ENCODE assay signal across 8 cellular contexts in genomic region chr3:43692085-43692484, GRCh38. TPM values are rescaled to one million over a fixed set of nuclear protein-coding genes. Genes with fewer than 3 reads are reported as not detected.
DNase-seq lines count a peak whose midpoint lies in the region; ATAC-seq and TF ChIP-seq lines count a peak whose summit lies in the region.

No MANE protein-coding gene starts in this region.

- no peaks in the 10 kb centered on the region for H3K27me3 ChIP-seq in iPS-20b (ENCODE audit: insufficient read depth, low read length)
- H3K27me3 ChIP-seq in stomach = no peaks in the 10 kb centered on the region

- peaks cover 8% of the 10 kb centered on the region for H3K27me3 Mint-ChIP-seq in activated CD4-positive, alpha-beta T cell treated with anti-CD3 and anti-CD28 coated beads, Interleukin-2, amount 10 ng/mL, durations not matched to agents 7 days and 5 days
- H3K27me3 Mint-ChIP-seq in activated CD4-positive, alpha-beta memory T cell treated with anti-CD3 and anti-CD28 coated beads for 36 hours = no peaks in the 10 kb centered on the region

- no peak for ATAC-seq in GM19467 (IDR thresholded peaks at IDR 0.05; ENCODE audit: unreplicated experiment)

- no peak for DNase-seq in activated CD4-positive, alpha-beta T cell treated with anti-CD3 and anti-CD28 coated beads, Interleukin-2, amount 10 ng/mL, durations not matched to agents 7 days and 5 days
- no peak for DNase-seq in activated CD4-positive, alpha-beta T cell treated with anti-CD3 and anti-CD28 coated beads, Interleukin-2, amount 50 U/mL, for 1 hour
- no peak for DNase-seq in activated CD4-positive, alpha-beta memory T cell treated with anti-CD3 and anti-CD28 coated beads for 36 hours
- DNase-seq in stomach = no peak
- no peak for DNase-seq in stimulated activated CD4-positive, alpha-beta T cell treated with anti-CD3 and anti-CD28 coated beads, Interleukin-4, amount 100 ng/mL, for 1 hour
- DNase-seq in head of caudate nucleus = no peak

- H3K27ac ChIP-seq in iPS-20b (ENCODE audit: low read length) (no peak overlapping the region), stomach (peak overlapping the region; percentile 23 to 99 (median 96))

- H3K4me3 ChIP-seq in iPS-20b (ENCODE audit: low read length) (peak overlapping the region; percentile 87), stomach (peak overlapping the region; percentile 62 to 93 (median 80))

- no peaks in the 10 kb centered on the region for H3K9me3 Mint-ChIP-seq in activated CD4-positive, alpha-beta T cell treated with anti-CD3 and anti-CD28 coated beads, Interleukin-2, amount 10 ng/mL, durations not matched to agents 7 days and 5 days
- no peaks in the 10 kb centered on the region for H3K9me3 Mint-ChIP-seq in activated CD4-positive, alpha-beta memory T cell treated with anti-CD3 and anti-CD28 coated beads for 36 hours

- CTCF ChIA-PET in activated CD4-positive, alpha-beta T cell treated with anti-CD3 and anti-CD28 coated beads, Interleukin-2, amount 10 ng/mL, durations not matched to agents 7 days and 5 days (lab: Charles Lee) = no interaction called here
- CTCF ChIA-PET in activated CD4-positive, alpha-beta memory T cell treated with anti-CD3 and anti-CD28 coated beads for 36 hours (lab: Charles Lee) = no interaction called here

- POLR2A ChIA-PET in activated CD4-positive, alpha-beta T cell treated with anti-CD3 and anti-CD28 coated beads, Interleukin-2, amount 10 ng/mL, durations not matched to agents 7 days and 5 days (lab: Charles Lee) = no interaction called here
- POLR2A ChIA-PET in activated CD4-positive, alpha-beta memory T cell treated with anti-CD3 and anti-CD28 coated beads for 36 hours (lab: Charles Lee) = no interaction called here

- peaks cover 4% of the 10 kb centered on the region for H3K36me3 Mint-ChIP-seq in activated CD4-positive, alpha-beta T cell treated with anti-CD3 and anti-CD28 coated beads, Interleukin-2, amount 10 ng/mL, durations not matched to agents 7 days and 5 days (ENCODE audit: low read depth)
- H3K36me3 Mint-ChIP-seq in activated CD4-positive, alpha-beta memory T cell treated with anti-CD3 and anti-CD28 coated beads for 36 hours = peaks cover 2% of the 10 kb centered on the region

- H3K9me3 ChIP-seq in iPS-20b (ENCODE audit: insufficient read depth, low read depth, low read length) = no peaks in the 10 kb centered on the region
- H3K9me3 ChIP-seq in stomach = no peaks in the 10 kb centered on the region

- TF ChIP-seq CTCF in stomach (IDR thresholded peaks at IDR 0.05) = no peak

- peak overlapping the region; percentile 88 for H3K27ac Mint-ChIP-seq in activated CD4-positive, alpha-beta T cell treated with anti-CD3 and anti-CD28 coated beads, Interleukin-2, amount 10 ng/mL, durations not matched to agents 7 days and 5 days
- no peak overlapping the region for H3K27ac Mint-ChIP-seq in activated CD4-positive, alpha-beta memory T cell treated with anti-CD3 and anti-CD28 coated beads for 36 hours

- H3K4me1 ChIP-seq in iPS-20b (ENCODE audit: insufficient read depth, low read length) (peaks cover 44% of the 10 kb centered on the region), stomach (peaks cover 13 to 75% (median 48%) of the 10 kb centered on the region in 4 donors)

- intact Hi-C loops in activated CD4-positive, alpha-beta memory T cell treated with anti-CD3 and anti-CD28 coated beads for 36 hours (cut with micrococcal nuclease) = loop anchor here (5.0 kb wide), 3 partner anchors 165 to 645 kb away; partner anchors contain the start of genes SNRK and TCAIM
- intact Hi-C loops in stomach (cut with DNase I; ENCODE audit: low total_unique reads) (no loop called here), head of caudate nucleus (cut with DNase I) (no loop called here)

- H3K4me1 Mint-ChIP-seq in activated CD4-positive, alpha-beta T cell treated with anti-CD3 and anti-CD28 coated beads, Interleukin-2, amount 10 ng/mL, durations not matched to agents 7 days and 5 days = peaks cover 40% of the 10 kb centered on the region
- H3K4me1 Mint-ChIP-seq in activated CD4-positive, alpha-beta memory T cell treated with anti-CD3 and anti-CD28 coated beads for 36 hours (ENCODE audit: low read depth) = peaks cover 46% of the 10 kb centered on the region

- H3K36me3 ChIP-seq in iPS-20b (ENCODE audit: insufficient read depth, low read depth, low read length) = no peaks in the 10 kb centered on the region
- H3K36me3 ChIP-seq in stomach = no peaks in the 10 kb centered on the region

- no peak for TF ChIP-seq POLR2A in stomach (IDR thresholded peaks at IDR 0.05)

- TF ChIP-seq EP300 in stomach (IDR thresholded peaks at IDR 0.05) = no peak

- peak overlapping the region; percentile 81; the same call in 1 of the 2 replicates for H3K9ac ChIP-seq in iPS-20b (ENCODE audit: low read depth, low read length)

- peak overlapping the region; percentile 80 for H3K4me3 Mint-ChIP-seq in activated CD4-positive, alpha-beta T cell treated with anti-CD3 and anti-CD28 coated beads, Interleukin-2, amount 10 ng/mL, durations not matched to agents 7 days and 5 days
- H3K4me3 Mint-ChIP-seq in activated CD4-positive, alpha-beta memory T cell treated with anti-CD3 and anti-CD28 coated beads for 36 hours = peak overlapping the region; percentile 75

- WGBS in stomach, 5 donors = 53 to 62% (median 57%) methylated on average over 7 of the region's 7 CpGs

RNA-seq across cellular contexts. Expression of gene ABHD5, which starts 1.3 kb away (rescaled TPM):
- total RNA-seq in activated CD4-positive, alpha-beta T cell treated with anti-CD3 and anti-CD28 coated beads, Interleukin-2, amount 10 ng/mL, durations not matched to agents 7 days and 5 days = 10 to 100 TPM; 13.0 to 13.9 TPM
- 10 to 100 TPM; 10.0 to 11.4 TPM for total RNA-seq in activated CD4-positive, alpha-beta memory T cell treated with anti-CD3 and anti-CD28 coated beads for 36 hours
- 10 to 100 TPM in 4 of 5 donors, 1 to 10 TPM in 1; 3.2 to 38.0 (median 26.8) TPM for total RNA-seq in stomach
- 10 to 100 TPM; 13.8 to 26.1 (median 22.8) TPM for polyA plus RNA-seq in stomach
